In the genomic region with DNA sequence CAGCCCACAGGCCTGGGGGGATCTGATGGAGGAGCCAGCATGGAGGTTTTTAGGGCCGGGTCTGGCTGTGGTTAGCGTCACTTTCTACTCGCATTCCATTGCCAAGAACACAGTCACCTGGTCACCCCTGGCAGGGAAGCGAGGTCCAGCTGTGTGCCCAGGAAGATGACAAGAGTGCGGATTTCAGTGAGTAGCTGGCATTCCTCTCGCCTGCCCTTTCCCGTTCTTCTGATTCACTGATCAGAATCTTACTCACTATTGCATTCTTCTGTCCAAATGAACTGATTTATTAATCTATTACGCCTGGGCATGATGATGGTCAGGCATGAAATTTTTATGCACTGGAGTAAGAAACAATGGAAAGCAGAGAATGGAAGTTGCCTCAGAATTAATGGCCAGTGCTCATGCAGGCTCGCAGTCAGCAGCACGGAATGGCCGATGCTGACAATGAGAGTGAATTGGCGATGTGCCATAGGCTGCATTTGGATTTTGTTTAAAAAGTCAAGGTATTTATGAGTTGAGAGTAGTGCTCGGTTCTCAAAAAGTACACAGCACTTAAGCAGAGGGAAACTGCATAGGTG, we compare ENCODE assay signal across 15 cellular contexts.
A peak's percentile ranks its signal among the peaks of the same experiment; 100 is the strongest.
DNase-seq lines count a peak whose midpoint lies in the region; ATAC-seq, FAIRE-seq and TF ChIP-seq lines count a peak whose summit lies in the region.
"Had no signal": no experiment of that assay in that cellular context is flagged by ENCODE, and none has a peak within 500 bp of the region (broad histone marks: within the 10 kb centered on the region; RNA-seq: fewer than 3 reads in every experiment).

No MANE protein-coding gene starts in this region.

- ATAC-seq in CD4-positive, alpha-beta T cell (ENCODE audit: poor library complexity) = no peak
- ATAC-seq in central memory CD8-positive, alpha-beta T cell (replicated peaks; ENCODE audit: extremely low read depth, poor library complexity, severe bottlenecking) = no peak
- no peak for ATAC-seq in memory B cell (ENCODE audit: low read depth)
- no peak for ATAC-seq in HG02571 (IDR thresholded peaks at IDR 0.05; ENCODE audit: unreplicated experiment)
- ATAC-seq in HG02981 (IDR thresholded peaks at IDR 0.05; ENCODE audit: unreplicated experiment) = no peak
- ATAC-seq: left colon, PC-3, right lobe of liver had no signal

- no peaks in the 10 kb centered on the region for H3K9me3 Mint-ChIP-seq in CD4-positive, alpha-beta T cell
- H3K9me3 Mint-ChIP-seq in central memory CD8-positive, alpha-beta T cell = no peaks in the 10 kb centered on the region
- H3K9me3 Mint-ChIP-seq in memory B cell = no peaks in the 10 kb centered on the region

- peaks cover 97% of the 10 kb centered on the region for H3K4me1 Mint-ChIP-seq in CD4-positive, alpha-beta T cell (ENCODE audit: low read depth)
- peaks cover 84% of the 10 kb centered on the region for H3K4me1 Mint-ChIP-seq in central memory CD8-positive, alpha-beta T cell
- peaks cover 77% of the 10 kb centered on the region for H3K4me1 Mint-ChIP-seq in memory B cell

- POLR2A ChIA-PET in CD4-positive, alpha-beta T cell (lab: Charles Lee) = interaction anchor here (1.0 kb wide), 1 partner anchor 29 kb away, joined by 4 read pairs; no protein-coding TSS in a partner anchor
- POLR2A ChIA-PET in GM10248 (lab: Yijun Ruan, JAX) = no interaction called here

- H3K36me3 Mint-ChIP-seq in CD4-positive, alpha-beta T cell (ENCODE audit: low read depth) = peaks cover 8% of the 10 kb centered on the region
- H3K36me3 Mint-ChIP-seq in central memory CD8-positive, alpha-beta T cell (ENCODE audit: insufficient read depth) = peaks cover 2% of the 10 kb centered on the region
- peaks cover 3% of the 10 kb centered on the region for H3K36me3 Mint-ChIP-seq in memory B cell

- no peaks in the 10 kb centered on the region for H3K27me3 Mint-ChIP-seq in CD4-positive, alpha-beta T cell
- H3K27me3 Mint-ChIP-seq in central memory CD8-positive, alpha-beta T cell = no peaks in the 10 kb centered on the region
- no peaks in the 10 kb centered on the region for H3K27me3 Mint-ChIP-seq in memory B cell

- intact Hi-C loops in CD4-positive, alpha-beta T cell (cut with DNase I, micrococcal nuclease) = no loop called here

- CTCF ChIA-PET in CD4-positive, alpha-beta T cell (lab: Charles Lee) = no interaction called here
- CTCF ChIA-PET in GM10248 (lab: Yijun Ruan, JAX) = interaction anchor here (1.9 kb wide), 1 partner anchor 30 kb away, joined by 5 read pairs; no protein-coding TSS in a partner anchor

- DNase-seq in CD4-positive, alpha-beta T cell = no peak
- no peak for DNase-seq in central memory CD8-positive, alpha-beta T cell (ENCODE audit: low spot score in 2 of 2)
- DNase-seq in memory B cell (ENCODE audit: low spot score in 2 of 2) = no peak
- no peak for DNase-seq in GM10248 (ENCODE audit: extremely low spot score)
- no peak for DNase-seq in GM19239 (ENCODE audit: insufficient read length, low spot score)
- DNase-seq: activated gamma-delta T cell treated with Interleukin-2 at 50 U/mL for 16 hours, GOT3, left colon, NCI-H1048, PC-3, right lobe of liver had no signal

- FAIRE-seq in GM19239 (lab: Jason Lieb, UNC) = no peak
- FAIRE-seq: GM18507 had no signal

- no peak overlapping the region for H3K27ac ChIP-seq in CD4-positive, alpha-beta T cell (ENCODE audit: low read depth, low read length)
- H3K27ac ChIP-seq: right lobe of liver had no signal

- no peaks in the 10 kb centered on the region for H3K27me3 ChIP-seq in CD4-positive, alpha-beta T cell (ENCODE audit: control insufficient read depth, insufficient read depth, low read length)
- H3K27me3 ChIP-seq: right lobe of liver had no signal

- peak overlapping the region; percentile 84 for H3K27ac Mint-ChIP-seq in CD4-positive, alpha-beta T cell
- H3K27ac Mint-ChIP-seq in central memory CD8-positive, alpha-beta T cell (ENCODE audit: low read depth) = peak overlapping the region; percentile 2
- peak overlapping the region; percentile 85 for H3K27ac Mint-ChIP-seq in memory B cell

- no peak for TF ChIP-seq RAD21 in Ishikawa (IDR thresholded peaks at IDR 0.05; ENCODE audit: low read depth)

- TF ChIP-seq EP300 in Ishikawa (IDR thresholded peaks at IDR 0.05; ENCODE audit: borderline replicate concordance) = peak; percentile 93

- H3K4me3 Mint-ChIP-seq in CD4-positive, alpha-beta T cell = no peak overlapping the region
- no peak overlapping the region for H3K4me3 Mint-ChIP-seq in central memory CD8-positive, alpha-beta T cell
- no peak overlapping the region for H3K4me3 Mint-ChIP-seq in memory B cell

- TF ChIP-seq CTCF in CD4-positive, alpha-beta T cell (IDR thresholded peaks at IDR 0.05) = no peak
- TF ChIP-seq CTCF in GM10248 (IDR thresholded peaks at IDR 0.05; ENCODE audit: control extremely low read depth, extremely low read depth, low read depth, missing control alignments) = no peak

- H3K9me3 ChIP-seq in CD4-positive, alpha-beta T cell (ENCODE audit: control insufficient read depth, low read length) = no peaks in the 10 kb centered on the region
- H3K9me3 ChIP-seq: right lobe of liver had no signal

TF ChIP-seq in Ishikawa, 13 proteins besides CTCF, POLR2A, EP300 and RAD21:
- TF ChIP-seq ZBTB7A (IDR thresholded peaks at IDR 0.05; ENCODE audit: low read depth) = no peak
- TF ChIP-seq, protein P1, sequence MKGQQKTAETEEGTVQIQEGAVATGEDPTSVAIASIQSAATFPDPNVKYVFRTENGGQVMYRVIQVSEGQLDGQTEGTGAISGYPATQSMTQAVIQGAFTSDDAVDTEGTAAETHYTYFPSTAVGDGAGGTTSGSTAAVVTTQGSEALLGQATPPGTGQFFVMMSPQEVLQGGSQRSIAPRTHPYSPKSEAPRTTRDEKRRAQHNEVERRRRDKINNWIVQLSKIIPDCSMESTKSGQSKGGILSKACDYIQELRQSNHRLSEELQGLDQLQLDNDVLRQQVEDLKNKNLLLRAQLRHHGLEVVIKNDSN (IDR thresholded peaks at IDR 0.05) = peak; percentile 68
- TF ChIP-seq CEBPB (IDR thresholded peaks at IDR 0.05) = peak; percentile 80
- peak; percentile 86 for TF ChIP-seq FOXM1 (IDR thresholded peaks at IDR 0.05; ENCODE audit: borderline replicate concordance, low read depth)
- TF ChIP-seq, protein P2, sequence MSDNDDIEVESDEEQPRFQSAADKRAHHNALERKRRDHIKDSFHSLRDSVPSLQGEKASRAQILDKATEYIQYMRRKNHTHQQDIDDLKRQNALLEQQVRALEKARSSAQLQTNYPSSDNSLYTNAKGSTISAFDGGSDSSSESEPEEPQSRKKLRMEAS (IDR thresholded peaks at IDR 0.05) = peak; percentile 54
- no peak for TF ChIP-seq CREB1 (IDR thresholded peaks at IDR 0.05; ENCODE audit: low read depth)
- TF ChIP-seq TCF12 (IDR thresholded peaks at IDR 0.05; ENCODE audit: low read depth) = peak; percentile 94
- TF ChIP-seq YY1 (IDR thresholded peaks at IDR 0.05; ENCODE audit: low read depth) = peak; percentile 74
- peak; percentile 93 for TF ChIP-seq TEAD4 (IDR thresholded peaks at IDR 0.05)
- TF ChIP-seq NFIC (IDR thresholded peaks at IDR 0.05) = peak; percentile 93

Comparison
In these comparisons a context has a peak if more than half of its experiments do, and no peak if none do; other contexts are left out.
1. H3K27ac Mint-ChIP-seq: peak in every context shown above with its lines; median percentile 85 in memory B cell; 84 in CD4-positive, alpha-beta T cell; 2 in central memory CD8-positive, alpha-beta T cell.